ENCODE assay signal across 8 cellular contexts in genomic region chr1:204516180-204516879, GRCh38. TPM values are rescaled to one million over a fixed set of nuclear protein-coding genes. Genes with fewer than 3 reads are reported as not detected.
A peak's percentile ranks its signal among the peaks of the same experiment; 100 is the strongest.
DNase-seq lines count a peak whose midpoint lies in the region; ATAC-seq and TF ChIP-seq lines count a peak whose summit lies in the region.

Gene MDM4, plus strand, starts transcription at chr1:204516406. Its CDS starts 9,113 bp downstream, at chr1:204525519.

- H3K36me3 Mint-ChIP-seq in activated T-helper 2 cell treated with anti-CD3 and anti-CD28 coated beads, Interferon-gamma antibody, Interleukin-2, Interleukin-4, amounts not matched to agents 10 μg/mL and 5 μg/mL and 100 μg/mL, durations not matched to agents 14 hours and 24 hours and 36 hours (ENCODE audit: low read depth): peaks cover 31% of the 10 kb centered on the region
- no peaks in the 10 kb centered on the region for H3K36me3 Mint-ChIP-seq in natural killer cell treated with Interleukin-12 subunit alpha and Interleukin-12 subunit beta and Interleukin-15 and Interleukin-18, amount 100 ng/mL, for 72 hours

- H3K4me3 ChIP-seq in HAP-1 (peak within 1 kb of the TSS; percentile 99), MG63 (peak within 1 kb of the TSS; percentile 95), fibroblast of pulmonary artery (replicated peaks; ENCODE audit: low read depth, low read length) (peak within 1 kb of the TSS; percentile 73)

- H3K4me1 ChIP-seq in HAP-1: peaks cover 10% of the 10 kb centered on the region

- H3K9me3 ChIP-seq in HAP-1 (no peaks in the 10 kb centered on the region), MG63 (no peaks in the 10 kb centered on the region)

- TF ChIP-seq CTCF in fibroblast of pulmonary artery (IDR thresholded peaks at IDR 0.05; ENCODE audit: low read length, missing control alignments): no peak

- peak; percentile 64 for TF ChIP-seq POLR2A in Raji (IDR thresholded peaks at IDR 0.05; ENCODE audit: insufficient read depth, low read depth, low read length)

- intact Hi-C loops in activated T-helper 2 cell treated with anti-CD3 and anti-CD28 coated beads, Interferon-gamma antibody, Interleukin-2, Interleukin-4, amounts not matched to agents 10 μg/mL and 5 μg/mL and 100 μg/mL, durations not matched to agents 14 hours and 24 hours and 36 hours (cut with micrococcal nuclease): loop anchor here (1.0 to 5.0 kb wide), 4 partner anchors 9 to 46 kb away; partner anchors contain the start of gene PIK3C2B

- H3K36me3 ChIP-seq in HAP-1 (replicated peaks) (peaks cover 24% of the 10 kb centered on the region), MG63 (peaks cover 42% of the 10 kb centered on the region)

- no peak within 1 kb of the TSS for H3K27ac Mint-ChIP-seq in activated T-helper 2 cell treated with anti-CD3 and anti-CD28 coated beads, Interferon-gamma antibody, Interleukin-2, Interleukin-4, amounts not matched to agents 10 μg/mL and 5 μg/mL and 100 μg/mL, durations not matched to agents 14 hours and 24 hours and 36 hours
- peak within 1 kb of the TSS in 1 of 2 donors; percentile 66 for H3K27ac Mint-ChIP-seq in natural killer cell treated with Interleukin-12 subunit alpha and Interleukin-12 subunit beta and Interleukin-15 and Interleukin-18, amount 100 ng/mL, for 72 hours

- peaks cover 49% of the 10 kb centered on the region for H3K4me1 Mint-ChIP-seq in activated T-helper 2 cell treated with anti-CD3 and anti-CD28 coated beads, Interferon-gamma antibody, Interleukin-2, Interleukin-4, amounts not matched to agents 10 μg/mL and 5 μg/mL and 100 μg/mL, durations not matched to agents 14 hours and 24 hours and 36 hours (ENCODE audit: low read depth)
- peaks cover 32 to 40% of the 10 kb centered on the region in 2 donors for H3K4me1 Mint-ChIP-seq in natural killer cell treated with Interleukin-12 subunit alpha and Interleukin-12 subunit beta and Interleukin-15 and Interleukin-18, amount 100 ng/mL, for 72 hours (ENCODE audit: low read depth in 2 of 2)

- in situ Hi-C loops in HAP-1 (cut with MboI; ENCODE audit: low sequenced_read_pairs): loop anchor here (25.0 kb wide), 2 partner anchors 354 to 654 kb away; partner anchors contain the start of genes ETNK2, REN and SNRPE

- no peaks in the 10 kb centered on the region for H3K9me3 Mint-ChIP-seq in activated T-helper 2 cell treated with anti-CD3 and anti-CD28 coated beads, Interferon-gamma antibody, Interleukin-2, Interleukin-4, amounts not matched to agents 10 μg/mL and 5 μg/mL and 100 μg/mL, durations not matched to agents 14 hours and 24 hours and 36 hours
- no peaks in the 10 kb centered on the region for H3K9me3 Mint-ChIP-seq in natural killer cell treated with Interleukin-12 subunit alpha and Interleukin-12 subunit beta and Interleukin-15 and Interleukin-18, amount 100 ng/mL, for 72 hours

- no peaks in the 10 kb centered on the region for H3K27me3 Mint-ChIP-seq in activated T-helper 2 cell treated with anti-CD3 and anti-CD28 coated beads, Interferon-gamma antibody, Interleukin-2, Interleukin-4, amounts not matched to agents 10 μg/mL and 5 μg/mL and 100 μg/mL, durations not matched to agents 14 hours and 24 hours and 36 hours (ENCODE audit: low read depth)
- H3K27me3 Mint-ChIP-seq in natural killer cell treated with Interleukin-12 subunit alpha and Interleukin-12 subunit beta and Interleukin-15 and Interleukin-18, amount 100 ng/mL, for 72 hours: no peaks in the 10 kb centered on the region

- peak; percentile 97 to 98 for ATAC-seq in natural killer cell treated with Interleukin-12 subunit alpha and Interleukin-12 subunit beta and Interleukin-15 and Interleukin-18, amount 100 ng/mL, for 72 hours

- DNase-seq in ELR (ENCODE audit: low read depth) (peak; percentile 99), HAP-1 (ENCODE audit: low spot score in 2 of 2) (peak; percentile 93 to 94), MG63 (peak; percentile 96), fibroblast of pulmonary artery (ENCODE audit: low read depth) (peak; percentile 98)
- DNase-seq in activated T-helper 2 cell treated with anti-CD3 and anti-CD28 coated beads, Interferon-gamma antibody, Interleukin-2, Interleukin-4, amounts not matched to agents 10 μg/mL and 5 μg/mL and 100 μg/mL, durations not matched to agents 14 hours and 24 hours and 36 hours (ENCODE audit: low spot score): peak; percentile 91
- peak; percentile 96 for DNase-seq in natural killer cell treated with Interleukin-12 subunit alpha and Interleukin-12 subunit beta and Interleukin-15 and Interleukin-18, amount 100 ng/mL, for 72 hours (ENCODE audit: low spot score)
- peak; percentile 95 for DNase-seq in stimulated activated naive CD4-positive, alpha-beta T cell treated with Interleukin-2 at 50 U/mL for 16 hours (lab: John Stamatoyannopoulos, UW)

- H3K27me3 ChIP-seq in HAP-1 (ENCODE audit: low read depth): no peaks in the 10 kb centered on the region
- H3K27me3 ChIP-seq in MG63: no peaks in the 10 kb centered on the region

- H3K4me3 Mint-ChIP-seq in activated T-helper 2 cell treated with anti-CD3 and anti-CD28 coated beads, Interferon-gamma antibody, Interleukin-2, Interleukin-4, amounts not matched to agents 10 μg/mL and 5 μg/mL and 100 μg/mL, durations not matched to agents 14 hours and 24 hours and 36 hours (ENCODE audit: low read depth): no peak within 1 kb of the TSS
- no peak within 1 kb of the TSS for H3K4me3 Mint-ChIP-seq in natural killer cell treated with Interleukin-12 subunit alpha and Interleukin-12 subunit beta and Interleukin-15 and Interleukin-18, amount 100 ng/mL, for 72 hours

RNA-seq across cellular contexts. Expression of gene MDM4, which starts in this region (rescaled TPM):
- total RNA-seq in MG63 (2014; rRNA removed; shearing (Covaris generic); ENCODE audit: low replicate concordance): 6.6 and 7.2 TPM in 2 replicates
- 74.5 and 79.1 TPM in 2 replicates for total RNA-seq in activated T-helper 2 cell treated with anti-CD3 and anti-CD28 coated beads, Interferon-gamma antibody, Interleukin-2, Interleukin-4, amounts not matched to agents 10 μg/mL and 5 μg/mL and 100 μg/mL, durations not matched to agents 14 hours and 24 hours and 36 hours
- 100 to 1,000 TPM; 104 to 151 TPM for total RNA-seq in natural killer cell treated with Interleukin-12 subunit alpha and Interleukin-12 subunit beta and Interleukin-15 and Interleukin-18, amount 100 ng/mL, for 72 hours

Comparison
In these comparisons a context has a peak if more than half of its experiments do, and no peak if none do; other contexts are left out.
1. Peak in every context shown above with its lines: DNase-seq, ATAC-seq and H3K4me3 ChIP-seq.